ENCODE assay signal across 8 cellular contexts in genomic region chr2:28895189-28895893, GRCh38. TPM values are rescaled to one million over a fixed set of nuclear protein-coding genes. Genes with fewer than 3 reads are reported as not detected.
DNase-seq lines count a peak whose midpoint lies in the region; ATAC-seq and TF ChIP-seq lines count a peak whose summit lies in the region.

No MANE protein-coding gene starts in this region.

- ATAC-seq in activated CD8-positive, alpha-beta memory T cell treated with anti-CD3 and anti-CD28 coated beads, Interleukin-2, amount 10 ng/mL, durations not matched to agents 7 days and 5 days: peak; percentile 16

- H3K4me3 ChIP-seq in HEK293 (ENCODE audit: low read depth, low read length) (peak overlapping the region; percentile 95), epithelial cell of proximal tubule (ENCODE audit: low read depth, low read length) (peak overlapping the region; percentile 95), mucosa of rectum (ENCODE audit: low read length in 2 of 2) (peak overlapping the region; percentile 80 to 94)

- H3K9me3 ChIP-seq in HEK293 (ENCODE audit: control insufficient read depth, insufficient read depth, low read depth, low read length) (no peaks in the 10 kb centered on the region), mucosa of rectum (ENCODE audit: control insufficient read depth in 2 of 2, low read length in 2 of 2) (no peaks in the 10 kb centered on the region)

- H3K27me3 Mint-ChIP-seq in activated CD8-positive, alpha-beta memory T cell treated with anti-CD3 and anti-CD28 coated beads, Interleukin-2, amount 10 ng/mL, durations not matched to agents 7 days and 5 days: no peaks in the 10 kb centered on the region
- no peaks in the 10 kb centered on the region for H3K27me3 Mint-ChIP-seq in stimulated activated naive CD8-positive, alpha-beta T cell treated with anti-CD3 and anti-CD28 coated beads, Interleukin-15, Interleukin-2, amounts not matched to agents 100 ng/mL and 50 ng/mL, for 24 hours

- H3K36me3 ChIP-seq in HEK293 (ENCODE audit: control insufficient read depth in 2 of 2, insufficient read depth in 1 of 2, low read length in 2 of 2) (peaks cover 0 to 8% of the 10 kb centered on the region in 2 experiments; a peak in 1 of 3 replicates), mucosa of rectum (ENCODE audit: control insufficient read depth in 2 of 2, insufficient read depth in 2 of 2, low read length in 2 of 2) (no peaks in the 10 kb centered on the region)

- POLR2A ChIA-PET in HEK293 (lab: Yijun Ruan, JAX): interaction anchor here (0.7 to 2.1 kb wide), 4 partner anchors 10 to 221 kb away, joined by 3 to 32 read pairs (median 6); partner anchors contain the start of gene TRMT61B

- H3K27me3 ChIP-seq in mucosa of rectum (ENCODE audit: control insufficient read depth in 2 of 2, insufficient read depth in 2 of 2, low read length in 2 of 2): no peaks in the 10 kb centered on the region

- peak; percentile 76 for DNase-seq in ELR (ENCODE audit: low read depth)
- DNase-seq in MV-4-11 (lab: John Stamatoyannopoulos, UW): peak; percentile 29
- peak; percentile 67 for DNase-seq in activated CD8-positive, alpha-beta memory T cell treated with anti-CD3 and anti-CD28 coated beads, Interleukin-2, amount 10 ng/mL, durations not matched to agents 7 days and 5 days
- peak; percentile 46 for DNase-seq in epithelial cell of proximal tubule (ENCODE audit: low read depth)
- DNase-seq in cortex of kidney (lab: John Stamatoyannopoulos, UW): no peak

- H3K27ac ChIP-seq in HEK293 (ENCODE audit: extremely low read depth, low read depth, low read length) (peak overlapping the region; percentile 92), mucosa of rectum (ENCODE audit: low read depth in 2 of 2, low read length in 2 of 2) (peak overlapping the region; percentile 46 to 80)

- peaks cover 23% of the 10 kb centered on the region for H3K4me1 ChIP-seq in HEK293 (ENCODE audit: control insufficient read depth, insufficient read depth, low read length)
- peaks cover 9% of the 10 kb centered on the region in 2 donors for H3K4me1 ChIP-seq in mucosa of rectum (ENCODE audit: control insufficient read depth in 2 of 2, insufficient read depth in 2 of 2, low read length in 2 of 2)

- no peak for TF ChIP-seq CTCF in HEK293 (tag by site-specific recombination; IDR thresholded peaks at IDR 0.05)
- no peak for TF ChIP-seq CTCF in epithelial cell of proximal tubule (conservative IDR thresholded peaks at IDR 0.05; ENCODE audit: low read depth, low read length)

- peaks cover 43% of the 10 kb centered on the region for H3K4me1 Mint-ChIP-seq in activated CD8-positive, alpha-beta memory T cell treated with anti-CD3 and anti-CD28 coated beads, Interleukin-2, amount 10 ng/mL, durations not matched to agents 7 days and 5 days
- H3K4me1 Mint-ChIP-seq in stimulated activated naive CD8-positive, alpha-beta T cell treated with anti-CD3 and anti-CD28 coated beads, Interleukin-15, Interleukin-2, amounts not matched to agents 100 ng/mL and 50 ng/mL, for 24 hours (ENCODE audit: low read depth): peaks cover 49% of the 10 kb centered on the region

- H3K36me3 Mint-ChIP-seq in activated CD8-positive, alpha-beta memory T cell treated with anti-CD3 and anti-CD28 coated beads, Interleukin-2, amount 10 ng/mL, durations not matched to agents 7 days and 5 days: peaks cover 11% of the 10 kb centered on the region
- peaks cover 49% of the 10 kb centered on the region for H3K36me3 Mint-ChIP-seq in stimulated activated naive CD8-positive, alpha-beta T cell treated with anti-CD3 and anti-CD28 coated beads, Interleukin-15, Interleukin-2, amounts not matched to agents 100 ng/mL and 50 ng/mL, for 24 hours (ENCODE audit: low read depth)

- H3K9ac ChIP-seq in mucosa of rectum (ENCODE audit: low read depth in 1 of 2, low read length in 2 of 2): peak overlapping the region; percentile 74 to 80

- no peaks in the 10 kb centered on the region for H3K9me3 Mint-ChIP-seq in activated CD8-positive, alpha-beta memory T cell treated with anti-CD3 and anti-CD28 coated beads, Interleukin-2, amount 10 ng/mL, durations not matched to agents 7 days and 5 days (ENCODE audit: low read depth)
- no peaks in the 10 kb centered on the region for H3K9me3 Mint-ChIP-seq in stimulated activated naive CD8-positive, alpha-beta T cell treated with anti-CD3 and anti-CD28 coated beads, Interleukin-15, Interleukin-2, amounts not matched to agents 100 ng/mL and 50 ng/mL, for 24 hours

- peak overlapping the region; percentile 97 for H3K4me3 Mint-ChIP-seq in activated CD8-positive, alpha-beta memory T cell treated with anti-CD3 and anti-CD28 coated beads, Interleukin-2, amount 10 ng/mL, durations not matched to agents 7 days and 5 days
- H3K4me3 Mint-ChIP-seq in stimulated activated naive CD8-positive, alpha-beta T cell treated with anti-CD3 and anti-CD28 coated beads, Interleukin-15, Interleukin-2, amounts not matched to agents 100 ng/mL and 50 ng/mL, for 24 hours: peak overlapping the region; percentile 98

- H3K27ac Mint-ChIP-seq in activated CD8-positive, alpha-beta memory T cell treated with anti-CD3 and anti-CD28 coated beads, Interleukin-2, amount 10 ng/mL, durations not matched to agents 7 days and 5 days: peak overlapping the region; percentile 88
- peak overlapping the region; percentile 99 for H3K27ac Mint-ChIP-seq in stimulated activated naive CD8-positive, alpha-beta T cell treated with anti-CD3 and anti-CD28 coated beads, Interleukin-15, Interleukin-2, amounts not matched to agents 100 ng/mL and 50 ng/mL, for 24 hours

- CTCF ChIA-PET in HEK293 (lab: Yijun Ruan, JAX): interaction anchor here (0.9 kb wide), 1 partner anchor 328 kb away, joined by 4 read pairs; no protein-coding TSS in a partner anchor
- CTCF ChIA-PET in activated CD8-positive, alpha-beta memory T cell treated with anti-CD3 and anti-CD28 coated beads, Interleukin-2, amount 10 ng/mL, durations not matched to agents 7 days and 5 days (lab: Charles Lee): interaction anchor here (0.8 to 2.1 kb wide), 8 partner anchors 13 to 329 kb away, joined by 3 to 7 read pairs (median 3); partner anchors contain the start of gene TRMT61B

TF ChIP-seq in HEK293, 187 proteins besides CTCF, POLR2A, EP300 and RAD21 (continues in another document):
- TF ChIP-seq ZNF654 (tag by site-specific recombination; IDR thresholded peaks at IDR 0.05; ENCODE audit: low read depth) (no peak), ZNF335 (tag by site-specific recombination; conservative IDR thresholded peaks at IDR 0.05) (peak; percentile 64), SP3 (tag by site-specific recombination; IDR thresholded peaks at IDR 0.05) (peak; percentile 8; the same call in 1 of the 2 replicates), PRDM10 (tag by site-specific recombination; IDR thresholded peaks at IDR 0.05) (peak; percentile 63), ZNF600 (tag by site-specific recombination; IDR thresholded peaks at IDR 0.05) (peak; percentile 37; the same call in 1 of the 2 replicates), ZBTB7A (tag by site-specific recombination; IDR thresholded peaks at IDR 0.05; ENCODE audit: low read depth) (no peak), SP7 (tag by site-specific recombination; IDR thresholded peaks at IDR 0.05) (0 out of 2 replicates have a peak, but pooled peaks have one; percentile 9)
- TF ChIP-seq, protein P1, sequence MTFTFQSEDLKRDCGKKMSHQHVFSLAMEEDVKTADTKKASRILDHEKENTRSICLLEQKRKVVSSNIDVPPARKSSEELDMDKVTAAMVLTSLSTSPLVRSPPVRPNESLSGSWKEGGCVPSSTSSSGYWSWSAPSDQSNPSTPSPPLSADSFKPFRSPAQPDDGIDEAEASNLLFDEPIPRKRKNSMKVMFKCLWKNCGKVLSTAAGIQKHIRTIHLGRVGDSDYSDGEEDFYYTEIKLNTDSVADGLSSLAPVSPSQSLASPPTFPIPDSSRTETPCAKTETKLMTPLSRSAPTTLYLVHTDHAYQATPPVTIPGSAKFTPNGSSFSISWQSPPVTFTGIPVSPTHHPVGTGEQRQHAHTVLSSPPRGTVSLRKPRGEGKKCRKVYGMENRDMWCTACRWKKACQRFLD (tag by site-specific recombination; IDR thresholded peaks at IDR 0.05): no peak

RNA-seq across cellular contexts. Expression of gene WDR43, which starts 0.9 kb away (rescaled TPM):
- total RNA-seq in activated CD8-positive, alpha-beta memory T cell treated with anti-CD3 and anti-CD28 coated beads, Interleukin-2, amount 10 ng/mL, durations not matched to agents 7 days and 5 days: 10 to 100 TPM; 70.9 to 89.7 TPM
- 52.2 and 80.2 TPM in 2 replicates for total RNA-seq in epithelial cell of proximal tubule

RNA-seq across cellular contexts. Expression of gene TRMT61B, which starts 25.2 kb away (rescaled TPM):
- total RNA-seq in activated CD8-positive, alpha-beta memory T cell treated with anti-CD3 and anti-CD28 coated beads, Interleukin-2, amount 10 ng/mL, durations not matched to agents 7 days and 5 days: 10 to 100 TPM; 17.4 to 18.8 TPM
- total RNA-seq in epithelial cell of proximal tubule: 10.5 and 19.0 TPM in 2 replicates
